10 cellular contexts compared by ENCODE assay signal in the genomic region with DNA sequence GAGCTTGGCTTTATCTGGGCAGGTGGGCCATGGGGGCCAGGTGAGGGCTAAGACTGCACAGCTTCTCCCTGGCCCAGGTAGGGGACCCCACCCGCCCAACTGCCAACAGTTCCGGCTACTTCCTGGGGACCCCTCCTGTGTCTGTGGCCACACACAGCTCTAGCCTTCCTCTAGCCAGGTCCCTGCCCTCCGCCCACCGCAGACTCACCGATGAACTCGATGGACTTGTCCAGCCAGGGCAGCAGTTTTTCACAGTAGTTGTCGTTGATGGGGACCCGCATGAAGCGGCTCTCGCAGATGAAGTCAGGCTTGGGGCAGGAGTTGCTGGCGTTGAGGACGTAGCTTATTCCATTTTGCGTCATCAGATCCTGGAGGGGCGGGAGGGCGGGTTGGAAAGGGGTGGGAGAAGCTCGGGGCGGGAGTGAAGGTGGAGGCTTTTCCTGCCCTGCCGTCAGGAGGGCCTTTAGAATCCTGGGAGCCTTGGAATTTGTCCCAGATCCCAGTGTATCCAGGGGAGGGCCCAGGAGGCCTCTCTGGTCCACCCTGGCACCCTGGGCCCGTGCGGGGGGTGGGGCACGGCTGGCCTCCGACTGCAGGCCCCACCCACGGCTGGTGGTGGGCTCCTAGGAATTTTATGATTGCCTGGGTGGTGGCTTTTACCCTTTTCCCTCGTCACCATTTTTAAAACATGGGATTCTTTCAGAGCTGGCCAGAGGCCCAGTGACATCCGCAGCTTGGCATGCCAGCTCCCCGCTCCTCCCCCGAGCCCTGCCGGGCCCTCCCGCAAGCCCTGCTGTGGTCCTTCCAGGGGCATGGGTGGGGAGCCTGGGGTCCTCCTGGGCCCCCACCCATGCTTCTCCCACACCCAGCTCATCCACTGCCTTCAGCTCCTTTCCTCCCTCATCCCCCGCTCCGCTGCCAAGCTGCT. TPM values are rescaled to one million over a fixed set of nuclear protein-coding genes. Genes with fewer than 3 reads are reported as not detected.
DNase-seq lines count a peak whose midpoint lies in the region; ATAC-seq and TF ChIP-seq lines count a peak whose summit lies in the region.
"Had no signal": no experiment of that assay in that cellular context is flagged by ENCODE, and none has a peak within 500 bp of the region (broad histone marks: within the 10 kb centered on the region; RNA-seq: fewer than 3 reads in every experiment).

No MANE protein-coding gene starts in this region.

- TF ChIP-seq POLR2A in suprapubic skin (IDR thresholded peaks at IDR 0.05) = no peak

- H3K27ac ChIP-seq in suprapubic skin = peak overlapping the region; percentile 72
- H3K27ac ChIP-seq in CD8-positive, alpha-beta T cell (ENCODE audit: low read depth, low read length) = no peak overlapping the region

- POLR2A ChIA-PET in CD8-positive, alpha-beta T cell (lab: Charles Lee) = interaction anchor here (0.5 kb wide), 1 partner anchor 889 kb away, joined by 3 read pairs; no protein-coding TSS in a partner anchor

- H3K4me3 Mint-ChIP-seq in central memory CD8-positive, alpha-beta T cell = peak overlapping the region; percentile 52
- H3K4me3 Mint-ChIP-seq in CD8-positive, alpha-beta T cell = no peak overlapping the region
- H3K4me3 Mint-ChIP-seq: immature natural killer cell; stimulated activated naive B cell treated with anti-CD40 and anti-IgM and Interleukin-4, amounts not matched to agents 10 μg/mL and 1 μg/mL and 100 μg/mL, for 72 hours had no signal

- H3K4me3 ChIP-seq in suprapubic skin = no peak overlapping the region
- H3K4me3 ChIP-seq in CD8-positive, alpha-beta T cell (ENCODE audit: low read depth, low read length) = no peak overlapping the region

- no peak for ATAC-seq in central memory CD8-positive, alpha-beta T cell (replicated peaks; ENCODE audit: extremely low read depth, poor library complexity, severe bottlenecking)
- ATAC-seq in left lobe of liver = peak; percentile 40
- no peak for ATAC-seq in GM21723 (IDR thresholded peaks at IDR 0.05; ENCODE audit: unreplicated experiment)
- ATAC-seq in CD8-positive, alpha-beta T cell = no peak
- no peak for ATAC-seq in GM21526 (IDR thresholded peaks at IDR 0.05; ENCODE audit: low FRiP score, unreplicated experiment)

- WGBS in suprapubic skin = 45% methylated on average over 29 of the region's 31 CpGs

- H3K4me1 Mint-ChIP-seq in central memory CD8-positive, alpha-beta T cell = no peaks in the 10 kb centered on the region
- H3K4me1 Mint-ChIP-seq in CD8-positive, alpha-beta T cell (ENCODE audit: low read depth) = no peaks in the 10 kb centered on the region
- H3K4me1 Mint-ChIP-seq: immature natural killer cell had no signal

- DNase-seq in HK-2 (ENCODE audit: unreplicated experiment) = peak; percentile 46
- no peak for DNase-seq in central memory CD8-positive, alpha-beta T cell (ENCODE audit: low spot score in 2 of 2)
- no peak for DNase-seq in left lobe of liver (ENCODE audit: low spot score)
- DNase-seq in suprapubic skin (ENCODE audit: low spot score in 2 of 2) = peak in 1 of 2 donors; percentile 71
- DNase-seq in CD8-positive, alpha-beta T cell = no peak
- no peak for DNase-seq in activated CD8-positive, alpha-beta memory T cell treated with anti-CD3 and anti-CD28 coated beads, Interleukin-2, amount 50 U/mL, for 48 hours
- DNase-seq: immature natural killer cell; stimulated activated naive B cell treated with anti-CD40 and anti-IgM and Interleukin-4, amounts not matched to agents 10 μg/mL and 1 μg/mL and 100 μg/mL, for 72 hours had no signal

- peaks cover 31% of the 10 kb centered on the region for H3K4me1 ChIP-seq in suprapubic skin
- no peaks in the 10 kb centered on the region for H3K4me1 ChIP-seq in CD8-positive, alpha-beta T cell (ENCODE audit: insufficient read depth, low read length)

- TF ChIP-seq CTCF in suprapubic skin (IDR thresholded peaks at IDR 0.05) = no peak
- no peak for TF ChIP-seq CTCF in CD8-positive, alpha-beta T cell (IDR thresholded peaks at IDR 0.05)

- intact Hi-C loops in CD8-positive, alpha-beta T cell (cut with DNase I, micrococcal nuclease) = no loop called here

- no peaks in the 10 kb centered on the region for H3K9me3 Mint-ChIP-seq in central memory CD8-positive, alpha-beta T cell
- no peaks in the 10 kb centered on the region for H3K9me3 Mint-ChIP-seq in CD8-positive, alpha-beta T cell
- H3K9me3 Mint-ChIP-seq: immature natural killer cell; stimulated activated naive B cell treated with anti-CD40 and anti-IgM and Interleukin-4, amounts not matched to agents 10 μg/mL and 1 μg/mL and 100 μg/mL, for 72 hours had no signal

- H3K36me3 Mint-ChIP-seq in central memory CD8-positive, alpha-beta T cell (ENCODE audit: insufficient read depth) = peaks cover 42% of the 10 kb centered on the region
- peaks cover 20% of the 10 kb centered on the region for H3K36me3 Mint-ChIP-seq in CD8-positive, alpha-beta T cell
- H3K36me3 Mint-ChIP-seq: immature natural killer cell; stimulated activated naive B cell treated with anti-CD40 and anti-IgM and Interleukin-4, amounts not matched to agents 10 μg/mL and 1 μg/mL and 100 μg/mL, for 72 hours had no signal

- H3K9me3 ChIP-seq in suprapubic skin = no peaks in the 10 kb centered on the region
- no peaks in the 10 kb centered on the region for H3K9me3 ChIP-seq in CD8-positive, alpha-beta T cell (ENCODE audit: low read length)

- peak overlapping the region; percentile 62 for H3K27ac Mint-ChIP-seq in central memory CD8-positive, alpha-beta T cell (ENCODE audit: low read depth)
- H3K27ac Mint-ChIP-seq in CD8-positive, alpha-beta T cell = no peak overlapping the region
- H3K27ac Mint-ChIP-seq: immature natural killer cell; stimulated activated naive B cell treated with anti-CD40 and anti-IgM and Interleukin-4, amounts not matched to agents 10 μg/mL and 1 μg/mL and 100 μg/mL, for 72 hours had no signal

- H3K27me3 Mint-ChIP-seq in central memory CD8-positive, alpha-beta T cell = no peaks in the 10 kb centered on the region
- peaks cover 6% of the 10 kb centered on the region for H3K27me3 Mint-ChIP-seq in CD8-positive, alpha-beta T cell (ENCODE audit: low read depth)

- CTCF ChIA-PET in CD8-positive, alpha-beta T cell (lab: Charles Lee) = interaction anchor here (1.0 to 2.1 kb wide), 4 partner anchors 11 to 82 kb away, joined by 4 to 8 read pairs (median 4); no protein-coding TSS in a partner anchor

- H3K27me3 ChIP-seq in suprapubic skin = peaks cover 3% of the 10 kb centered on the region
- no peaks in the 10 kb centered on the region for H3K27me3 ChIP-seq in CD8-positive, alpha-beta T cell (ENCODE audit: insufficient read depth, low read length)

- peaks cover 7% of the 10 kb centered on the region for H3K36me3 ChIP-seq in suprapubic skin
- H3K36me3 ChIP-seq in CD8-positive, alpha-beta T cell (ENCODE audit: insufficient read depth, low read length) = no peaks in the 10 kb centered on the region

- no peak for TF ChIP-seq EP300 in suprapubic skin (IDR thresholded peaks at IDR 0.05)

RNA-seq across cellular contexts. Expression of gene DUSP8, which starts 13.9 kb away (rescaled TPM):
- total RNA-seq in left lobe of liver (0.23 TPM), suprapubic skin (1 to 10 TPM; 1.9 to 4.8 (median 3.0) TPM)
- 100 to 1,000 TPM; 123 to 130 TPM for total RNA-seq in CD8-positive, alpha-beta T cell

RNA-seq across cellular contexts. Expression of gene KRTAP5-1, which starts 26.9 kb away (rescaled TPM):
- total RNA-seq in left lobe of liver (not detected), suprapubic skin (1 to 10 TPM in 2 of 4 donors, not detected in 2; 1.0 to 1.2 TPM)
- not detected for total RNA-seq in CD8-positive, alpha-beta T cell

RNA-seq across cellular contexts. Expression of gene KRTAP5-2, which starts 39.9 kb away (rescaled TPM):
- total RNA-seq in left lobe of liver = not detected
- 10 to 100 TPM in 1 of 4 donors, 1 to 10 TPM in 2, not detected in 1; 1.7 to 12.0 (median 4.6) TPM for total RNA-seq in suprapubic skin
- total RNA-seq in CD8-positive, alpha-beta T cell = not detected

RNA-seq across cellular contexts. Expression of gene KRTAP5-3, which starts 50.1 kb away (rescaled TPM):
- total RNA-seq in left lobe of liver (not detected), suprapubic skin (10 to 100 TPM in 1 of 4 donors, 1 to 10 TPM in 2, not detected in 1; 3.7 to 14.9 (median 4.4) TPM)
- total RNA-seq in CD8-positive, alpha-beta T cell = not detected

Comparison
In these comparisons a context has a peak if more than half of its experiments do, and no peak if none do; other contexts are left out.
1. RNA of gene DUSP8, which starts 13.9 kb away (total RNA-seq): 123 to 130 TPM in CD8-positive, alpha-beta T cell; 1.9 to 4.8 TPM in suprapubic skin and 0.23 TPM in left lobe of liver (single experiment); every median in the first group is over 10 times any median in the second.